14 cellular contexts compared by ENCODE assay signal in the genomic region with DNA sequence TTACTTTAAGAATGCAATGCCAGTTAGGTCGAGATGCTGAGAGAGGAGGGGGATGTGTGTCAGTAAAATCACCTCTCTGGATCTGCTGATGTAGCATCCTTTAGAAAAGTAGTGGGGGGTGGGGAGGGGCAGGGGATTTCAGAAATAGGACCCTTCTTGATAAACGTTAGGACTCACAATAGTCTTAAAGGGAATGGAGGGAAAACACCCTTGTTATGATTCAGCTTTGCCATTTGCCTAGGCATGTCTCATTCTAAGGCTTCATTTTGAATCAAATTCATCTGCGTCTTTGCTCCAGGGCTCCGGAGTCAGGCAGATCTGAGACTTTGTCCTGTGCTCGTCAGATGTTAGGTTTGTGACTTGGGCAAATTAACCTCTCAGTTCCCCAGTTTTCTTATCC. TPM values are rescaled to one million over a fixed set of nuclear protein-coding genes. Genes with fewer than 3 reads are reported as not detected.
DNase-seq lines count a peak whose midpoint lies in the region; ATAC-seq and TF ChIP-seq lines count a peak whose summit lies in the region.
"Had no signal": no experiment of that assay in that cellular context is flagged by ENCODE, and none has a peak within 500 bp of the region (broad histone marks: within the 10 kb centered on the region; RNA-seq: fewer than 3 reads in every experiment).

No MANE protein-coding gene starts in this region.

- no peaks in the 10 kb centered on the region for H3K36me3 ChIP-seq in Peyer's patch
- H3K36me3 ChIP-seq: esophagus squamous epithelium had no signal

- H3K4me1 ChIP-seq in Peyer's patch, result no peaks in the 10 kb centered on the region
- H3K4me1 ChIP-seq: testis had no signal

- H3K36me3 Mint-ChIP-seq in effector memory CD8-positive, alpha-beta T cell (ENCODE audit: insufficient read depth), result peaks cover 16% of the 10 kb centered on the region

- peak overlapping the region in 3 of 4 donors; percentile 55 to 74 (median 72) for H3K27ac ChIP-seq in Peyer's patch
- H3K27ac ChIP-seq: testis had no signal

- H3K9me3 ChIP-seq in Peyer's patch, result no peaks in the 10 kb centered on the region
- H3K9me3 ChIP-seq: esophagus squamous epithelium, testis had no signal

- peaks cover 14 to 28% of the 10 kb centered on the region in 2 donors for H3K4me1 Mint-ChIP-seq in effector memory CD8-positive, alpha-beta T cell (ENCODE audit: low read depth in 2 of 2)

- TF ChIP-seq CTCF in Peyer's patch (IDR thresholded peaks at IDR 0.05), result no peak

- peak overlapping the region; percentile 94 to 95 for H3K27ac Mint-ChIP-seq in effector memory CD8-positive, alpha-beta T cell
- H3K27ac Mint-ChIP-seq: progenitor cell of endocrine pancreas had no signal

- no peak for TF ChIP-seq POLR2A in Peyer's patch (IDR thresholded peaks at IDR 0.05)

- no peaks in the 10 kb centered on the region for H3K9me3 Mint-ChIP-seq in effector memory CD8-positive, alpha-beta T cell

- in situ Hi-C loops in ACHN (cut with HindIII; ENCODE audit: low pct_ligation_motif_present, low pct_unique_long_range_greater_than_20kb, low sequenced_read_pairs), result no loop called here

- H3K27me3 ChIP-seq in Peyer's patch, result no peaks in the 10 kb centered on the region
- H3K27me3 ChIP-seq: esophagus squamous epithelium, testis had no signal

- peak overlapping the region; percentile 93 to 95 for H3K4me3 Mint-ChIP-seq in effector memory CD8-positive, alpha-beta T cell

- DNase-seq in Peyer's patch, result no peak
- peak; percentile 24 for DNase-seq in activated CD8-positive, alpha-beta memory T cell treated with anti-CD3 and anti-CD28 coated beads, Interleukin-2, amount 50 U/mL, for 24 hours (ENCODE audit: extremely low read depth)
- DNase-seq in effector memory CD8-positive, alpha-beta T cell, result no peak
- peak; percentile 41 for DNase-seq in stimulated activated CD8-positive, alpha-beta memory T cell treated with anti-CD3 and anti-CD28 coated beads, Interleukin-4, amount 100 ng/mL, for 48 hours
- DNase-seq in ACHN, result no peak
- no peak for DNase-seq in SK-N-DZ (ENCODE audit: low spot score)
- DNase-seq: COR-L47, esophagus squamous epithelium, mesendoderm, NCI-H1048, NCI-H446 treated with DMSO at 0.1 percent for 48 hours, testis had no signal

- ATAC-seq in effector memory CD8-positive, alpha-beta T cell (replicated peaks), result no peak
- no peak for ATAC-seq in HG02884 (IDR thresholded peaks at IDR 0.05; ENCODE audit: unreplicated experiment)

- no peaks in the 10 kb centered on the region for H3K27me3 Mint-ChIP-seq in effector memory CD8-positive, alpha-beta T cell
- H3K27me3 Mint-ChIP-seq: progenitor cell of endocrine pancreas had no signal

- H3K4me3 ChIP-seq in Peyer's patch, result peak overlapping the region in 2 of 4 donors; percentile 21 to 29
- H3K4me3 ChIP-seq: testis had no signal

RNA-seq across cellular contexts. Expression of a gene that starts 0.9 kb away (rescaled TPM):
- total RNA-seq in Peyer's patch, result 1 to 10 TPM in 2 of 4 donors, under 1 TPM in 1, not detected in 1; 0.67 to 5.0 (median 1.6) TPM
- not detected in 2 replicates for polyA plus RNA-seq in SK-N-DZ (2014; cell fraction: cytosol; rRNA removed)
- not detected in 2 replicates for polyA plus RNA-seq in SK-N-DZ (2014; cell fraction: nucleus; rRNA removed)
- total RNA-seq: progenitor cell of endocrine pancreas, testis had no signal

RNA-seq across cellular contexts. Expression of a gene that starts 14.8 kb away (rescaled TPM):
- total RNA-seq in Peyer's patch, result not detected
- not detected in 2 replicates for polyA plus RNA-seq in SK-N-DZ (2014; cell fraction: cytosol; rRNA removed)
- not detected in 2 replicates for polyA plus RNA-seq in SK-N-DZ (2014; cell fraction: nucleus; rRNA removed)
- total RNA-seq: esophagus squamous epithelium, progenitor cell of endocrine pancreas had no signal

Comparison
In these comparisons a context has a peak if more than half of its experiments do, and no peak if none do; other contexts are left out.
1. DNase-seq: peak in activated CD8-positive, alpha-beta memory T cell treated with anti-CD3 and anti-CD28 coated beads, Interleukin-2, amount 50 U/mL, for 24 hours (single experiment) and stimulated activated CD8-positive, alpha-beta memory T cell treated with anti-CD3 and anti-CD28 coated beads, Interleukin-4, amount 100 ng/mL, for 48 hours (single experiment); none in Peyer's patch (0 of 3), effector memory CD8-positive, alpha-beta T cell (0 of 3), ACHN (single experiment) and SK-N-DZ (single experiment).